ENCODE assay signal across 8 cellular contexts in genomic region chr3:48739617-48739954, GRCh38. TPM values are rescaled to one million over a fixed set of nuclear protein-coding genes. Genes with fewer than 3 reads are reported as not detected.
DNase-seq lines count a peak whose midpoint lies in the region; ATAC-seq and TF ChIP-seq lines count a peak whose summit lies in the region.

No MANE protein-coding gene starts in this region.

- CTCF ChIA-PET in activated CD8-positive, alpha-beta memory T cell treated with anti-CD3 and anti-CD28 coated beads, Interleukin-2, amount 10 ng/mL, durations not matched to agents 7 days and 5 days (lab: Charles Lee), result interaction anchor here (0.5 to 3.6 kb wide), 27 partner anchors 8 to 732 kb away, joined by 3 to 22 read pairs (median 4); partner anchors contain the start of genes IP6K2, NCKIPSD, PRKAR2A and SLC25A20

- 55 to 65% (median 61%) methylated on average over 4 to 6 of the region's 6 CpGs; no CpG with 5 or more reads in 1 of the 4 donors for WGBS in adrenal gland, 4 donors
- WGBS in transverse colon (ENCODE audit: low coverage in 1 of 2), 2 donors, result 59% methylated on average over 6 of the region's 6 CpGs; no CpG with 5 or more reads in 1 of the 2 donors

- H3K36me3 Mint-ChIP-seq in activated CD8-positive, alpha-beta memory T cell treated with anti-CD3 and anti-CD28 coated beads, Interleukin-2, amount 10 ng/mL, durations not matched to agents 7 days and 5 days, result no peaks in the 10 kb centered on the region

- H3K27ac Mint-ChIP-seq in activated CD8-positive, alpha-beta memory T cell treated with anti-CD3 and anti-CD28 coated beads, Interleukin-2, amount 10 ng/mL, durations not matched to agents 7 days and 5 days, result no peak overlapping the region

- no peak overlapping the region for H3K4me3 Mint-ChIP-seq in activated CD8-positive, alpha-beta memory T cell treated with anti-CD3 and anti-CD28 coated beads, Interleukin-2, amount 10 ng/mL, durations not matched to agents 7 days and 5 days

- H3K9me3 Mint-ChIP-seq in activated CD8-positive, alpha-beta memory T cell treated with anti-CD3 and anti-CD28 coated beads, Interleukin-2, amount 10 ng/mL, durations not matched to agents 7 days and 5 days (ENCODE audit: low read depth), result no peaks in the 10 kb centered on the region

- ATAC-seq in activated CD8-positive, alpha-beta memory T cell treated with anti-CD3 and anti-CD28 coated beads, Interleukin-2, amount 10 ng/mL, durations not matched to agents 7 days and 5 days, result peak; percentile 26

- H3K27ac ChIP-seq in adrenal gland (peak overlapping the region in 4 of 5 donors; percentile 69 to 82 (median 78)), muscle layer of colon (ENCODE audit: low read depth, low read length) (no peak overlapping the region), transverse colon (peak overlapping the region; percentile 84 to 91 (median 86))

- DNase-seq in activated CD8-positive, alpha-beta memory T cell treated with anti-CD3 and anti-CD28 coated beads, Interleukin-2, amount 10 ng/mL, durations not matched to agents 7 days and 5 days, result no peak
- no peak for DNase-seq in activated CD8-positive, alpha-beta memory T cell treated with anti-CD3 and anti-CD28 coated beads, Interleukin-2, amount 50 U/mL, for 48 hours
- DNase-seq in adrenal gland (no peak), transverse colon (no peak), foreskin melanocyte (no peak), UCSD-AML1 (lab: John Stamatoyannopoulos, UW; ENCODE audit: unreplicated experiment) (no peak), NCI-H69 (lab: John Stamatoyannopoulos, UW) (no peak)

- H3K4me1 ChIP-seq in adrenal gland (replicated peaks in 1 of 2) (peaks cover 18 to 46% of the 10 kb centered on the region in 2 donors), muscle layer of colon (ENCODE audit: insufficient read depth, low read length) (peaks cover 30% of the 10 kb centered on the region), transverse colon (peaks cover 21 to 77% (median 57%) of the 10 kb centered on the region in 4 donors)

- H3K9me3 ChIP-seq in adrenal gland (replicated peaks in 1 of 3) (no peaks in the 10 kb centered on the region), muscle layer of colon (ENCODE audit: low read length) (no peaks in the 10 kb centered on the region), transverse colon (no peaks in the 10 kb centered on the region)

- H3K27me3 Mint-ChIP-seq in activated CD8-positive, alpha-beta memory T cell treated with anti-CD3 and anti-CD28 coated beads, Interleukin-2, amount 10 ng/mL, durations not matched to agents 7 days and 5 days, result no peaks in the 10 kb centered on the region

- TF ChIP-seq POLR2A in adrenal gland (IDR thresholded peaks at IDR 0.05), result no peak
- no peak for TF ChIP-seq POLR2A in transverse colon (IDR thresholded peaks at IDR 0.05)

- H3K4me3 ChIP-seq in adrenal gland (no peak overlapping the region), muscle layer of colon (ENCODE audit: low read depth in 1 of 2, low read length in 2 of 2) (peak overlapping the region; percentile 14 to 48), transverse colon (peak overlapping the region in 2 of 4 donors; percentile 1 to 7)

- TF ChIP-seq EP300 in transverse colon (IDR thresholded peaks at IDR 0.05; ENCODE audit: low read depth), result no peak

- intact Hi-C loops in adrenal gland (cut with DNase I), result no loop called here
- intact Hi-C loops in transverse colon (cut with DNase I; ENCODE audit: low total_unique reads), result no loop called here

- H3K9ac ChIP-seq in muscle layer of colon (ENCODE audit: low read length), result no peak overlapping the region

- TF ChIP-seq CTCF in adrenal gland (IDR thresholded peaks at IDR 0.05) (no peak), transverse colon (IDR thresholded peaks at IDR 0.05) (no peak)

- H3K36me3 ChIP-seq in adrenal gland (replicated peaks in 1 of 2) (no peaks in the 10 kb centered on the region), muscle layer of colon (ENCODE audit: insufficient read depth, low read length) (no peaks in the 10 kb centered on the region), transverse colon (no peaks in the 10 kb centered on the region)

- in situ Hi-C loops in transverse colon (cut with MboI; ENCODE audit: low pct_ligation_motif_present in 1 of 4, low pct_unique_long_range_greater_than_20kb in 1 of 4, low sequenced_read_pairs in 3 of 4), result no loop called here

- H3K27me3 ChIP-seq in adrenal gland, result no peaks in the 10 kb centered on the region
- H3K27me3 ChIP-seq in muscle layer of colon (ENCODE audit: control insufficient read depth in 1 of 2, insufficient read depth in 2 of 2, low read length in 2 of 2), result no peaks in the 10 kb centered on the region
- no peaks in the 10 kb centered on the region for H3K27me3 ChIP-seq in transverse colon

- H3K4me1 Mint-ChIP-seq in activated CD8-positive, alpha-beta memory T cell treated with anti-CD3 and anti-CD28 coated beads, Interleukin-2, amount 10 ng/mL, durations not matched to agents 7 days and 5 days, result peaks cover 2% of the 10 kb centered on the region

RNA-seq across cellular contexts. Expression of gene IP6K2, which starts 22.6 kb away (rescaled TPM):
- total RNA-seq in activated CD8-positive, alpha-beta memory T cell treated with anti-CD3 and anti-CD28 coated beads, Interleukin-2, amount 10 ng/mL, durations not matched to agents 7 days and 5 days, result 10 to 100 TPM; 65.3 to 69.7 TPM
- 100 to 1,000 TPM in 4 of 8 donors, 10 to 100 TPM in 4; 44.9 to 130 (median 98.4) TPM for total RNA-seq in adrenal gland
- 100 to 1,000 TPM in 2 of 3 donors, 10 to 100 TPM in 1; 67.2 to 185 (median 182) TPM for polyA plus RNA-seq in adrenal gland
- 100 to 1,000 TPM; 169 to 255 (median 225) TPM for total RNA-seq in transverse colon

RNA-seq across cellular contexts. Expression of gene NCKIPSD, which starts 53.9 kb away (rescaled TPM):
- total RNA-seq in activated CD8-positive, alpha-beta memory T cell treated with anti-CD3 and anti-CD28 coated beads, Interleukin-2, amount 10 ng/mL, durations not matched to agents 7 days and 5 days, result 10 to 100 TPM; 33.4 to 43.0 TPM
- total RNA-seq in adrenal gland (10 to 100 TPM; 21.5 to 78.7 (median 36.3) TPM), transverse colon (10 to 100 TPM; 42.3 to 74.6 (median 49.2) TPM)
- 10 to 100 TPM; 14.0 to 29.9 (median 15.7) TPM for polyA plus RNA-seq in adrenal gland

Comparison
In these comparisons a context has a peak if more than half of its experiments do, and no peak if none do; other contexts are left out.
1. H3K4me3 ChIP-seq: peak in muscle layer of colon (2 of 2); none in adrenal gland (0 of 4).